ENCODE assay signal across 25 cellular contexts in genomic region chr22:42821386-42821785, GRCh38.
"Had no signal": no experiment of that assay in that cellular context is flagged by ENCODE, and none has a peak within 500 bp of the region (broad histone marks: within the 10 kb centered on the region; RNA-seq: fewer than 3 reads in every experiment).

No MANE protein-coding gene starts in this region.

- H3K9me3 Mint-ChIP-seq: activated CD4-positive, alpha-beta memory T cell treated with anti-CD3 and anti-CD28 coated beads, Interleukin-2, amount 10 ng/mL, durations not matched to agents 7 days and 5 days; activated naive CD4-positive, alpha-beta T cell treated with anti-CD3 and anti-CD28 coated beads, Interleukin-2, amount 50 U/mL, for 24 hours; activated T-cell treated with anti-CD3 and anti-CD28 coated beads, Interleukin-2, amount 50 U/mL, for 72 hours had no signal

- H3K27ac Mint-ChIP-seq: activated CD4-positive, alpha-beta memory T cell treated with anti-CD3 and anti-CD28 coated beads, Interleukin-2, amount 10 ng/mL, durations not matched to agents 7 days and 5 days; activated CD4-positive, alpha-beta T cell treated with anti-CD3 and anti-CD28 coated beads for 36 hours; activated naive CD4-positive, alpha-beta T cell treated with anti-CD3 and anti-CD28 coated beads, Interleukin-2, amount 50 U/mL, for 24 hours; activated T-cell treated with anti-CD3 and anti-CD28 coated beads, Interleukin-2, amount 50 U/mL, for 72 hours had no signal

- H3K4me3 Mint-ChIP-seq: activated CD4-positive, alpha-beta memory T cell treated with anti-CD3 and anti-CD28 coated beads, Interleukin-2, amount 10 ng/mL, durations not matched to agents 7 days and 5 days; activated CD4-positive, alpha-beta T cell treated with anti-CD3 and anti-CD28 coated beads for 36 hours; activated naive CD4-positive, alpha-beta T cell treated with anti-CD3 and anti-CD28 coated beads, Interleukin-2, amount 50 U/mL, for 24 hours; activated T-cell treated with anti-CD3 and anti-CD28 coated beads, Interleukin-2, amount 50 U/mL, for 72 hours had no signal

- FAIRE-seq: TTC549 had no signal

- H3K4me1 Mint-ChIP-seq: activated naive CD4-positive, alpha-beta T cell treated with anti-CD3 and anti-CD28 coated beads, Interleukin-2, amount 50 U/mL, for 24 hours had no signal

- H3K4me1 ChIP-seq: Peyer's patch had no signal

- H3K27ac ChIP-seq: breast epithelium, KMS-11, Peyer's patch, SJSA1, WERI-Rb-1 had no signal

- ATAC-seq: activated CD4-positive, alpha-beta T cell treated with anti-CD3 and anti-CD28 coated beads for 36 hours; activated T-cell treated with anti-CD3 and anti-CD28 coated beads, Interleukin-2, amount 50 U/mL, for 72 hours had no signal

- H3K4me3 ChIP-seq: breast epithelium, MG63, Peyer's patch, SJSA1 had no signal

- DNase-seq: activated CD4-positive, alpha-beta memory T cell treated with anti-CD3 and anti-CD28 coated beads, Interleukin-2, amount 10 ng/mL, durations not matched to agents 7 days and 5 days; activated CD4-positive, alpha-beta T cell treated with anti-CD3 and anti-CD28 coated beads for 36 hours; activated CD4-positive, alpha-beta T cell treated with anti-CD3 and anti-CD28 coated beads, Interleukin-2, amount 50 U/mL, for 1 hour; activated CD8-positive, alpha-beta memory T cell treated with anti-CD3 and anti-CD28 coated beads, Interleukin-2, amount 50 U/mL, for 4 hours; activated T-cell treated with anti-CD3 and anti-CD28 coated beads, Interleukin-2, amount 50 U/mL, for 72 hours; aorta; caudate nucleus; MG63; MV-4-11; NCI-H1105; NCI-H1436 treated with DMSO at 0.1 percent for 48 hours; NCI-H187; NCI-H2081; NCI-H446; NCI-H524; SHP77; T-helper 2 cell; T1000; WERI-Rb-1 had no signal

- H3K9ac ChIP-seq: KMS-11 had no signal

- H3K36me3 ChIP-seq: breast epithelium had no signal

- H3K9me3 ChIP-seq: breast epithelium, MG63, Peyer's patch, SJSA1 had no signal

- H3K27me3 ChIP-seq: breast epithelium, MG63, Peyer's patch, SJSA1 had no signal

- H3K27me3 Mint-ChIP-seq: activated CD4-positive, alpha-beta memory T cell treated with anti-CD3 and anti-CD28 coated beads, Interleukin-2, amount 10 ng/mL, durations not matched to agents 7 days and 5 days; activated CD4-positive, alpha-beta T cell treated with anti-CD3 and anti-CD28 coated beads for 36 hours; activated naive CD4-positive, alpha-beta T cell treated with anti-CD3 and anti-CD28 coated beads, Interleukin-2, amount 50 U/mL, for 24 hours had no signal

- H3K4me2 ChIP-seq: KMS-11 had no signal
